ENCODE assay signal across 34 cellular contexts in the genomic region with DNA sequence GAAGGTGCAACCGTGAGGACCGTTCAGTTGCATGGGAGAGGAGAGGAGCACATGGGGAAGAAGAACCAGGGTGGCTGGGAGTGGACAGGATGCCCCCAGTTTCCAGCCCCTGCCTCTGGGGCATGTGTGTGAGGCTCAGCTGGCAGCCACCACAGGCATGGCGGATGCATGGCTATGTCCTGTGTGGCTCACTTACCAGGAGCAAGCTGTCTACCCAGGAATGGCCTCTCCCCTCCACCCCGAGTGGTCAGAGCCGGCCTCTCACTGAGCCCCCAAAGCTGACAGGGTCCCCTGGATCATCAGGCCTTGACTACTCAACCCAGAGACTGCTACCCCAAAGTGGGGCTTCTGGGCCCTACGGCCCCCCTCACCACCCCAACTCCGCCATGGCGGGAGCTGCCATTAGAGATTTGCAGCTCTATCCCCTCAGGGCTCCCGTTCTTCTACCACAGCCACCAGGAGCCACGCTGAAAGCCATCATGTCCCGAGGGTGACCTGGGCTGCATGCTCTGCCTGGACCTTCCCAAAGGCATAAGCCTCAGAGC.
"Had no signal": no experiment of that assay in that cellular context is flagged by ENCODE, and none has a peak within 500 bp of the region (broad histone marks: within the 10 kb centered on the region; RNA-seq: fewer than 3 reads in every experiment).

No MANE protein-coding gene starts in this region.

- H3K9me3 ChIP-seq: Peyer's patch had no signal

- ATAC-seq: activated CD8-positive, alpha-beta memory T cell treated with anti-CD3 and anti-CD28 coated beads, Interleukin-2, amount 10 ng/mL, durations not matched to agents 7 days and 5 days; activated naive CD8-positive, alpha-beta T cell treated with anti-CD3 and anti-CD28 coated beads, Interleukin-2, amount 50 U/mL, for 24 hours; PC-3 had no signal

- DNase-seq: activated CD4-positive, alpha-beta memory T cell treated with anti-CD3 and anti-CD28 coated beads, Interleukin-2, amount 10 ng/mL, durations not matched to agents 7 days and 5 days; activated CD4-positive, alpha-beta T cell treated with anti-CD3 and anti-CD28 coated beads for 1 hour; activated CD4-positive, alpha-beta T cell treated with anti-CD3 and anti-CD28 coated beads for 48 hours; activated CD4-positive, CD25-positive, alpha-beta regulatory T cell; activated CD8-positive, alpha-beta memory T cell treated with anti-CD3 and anti-CD28 coated beads for 24 hours; activated CD8-positive, alpha-beta memory T cell treated with anti-CD3 and anti-CD28 coated beads, Interleukin-2, amount 10 ng/mL, durations not matched to agents 7 days and 5 days; activated CD8-positive, alpha-beta memory T cell treated with anti-CD3 and anti-CD28 coated beads, Interleukin-2, amount 50 U/mL, for 48 hours; activated effector memory CD4-positive, alpha-beta T cell treated with Interleukin-2 at 50 U/mL for 16 hours; activated naive CD4-positive, alpha-beta T cell treated with anti-CD3 and anti-CD28 coated beads, Interleukin-2, amount 10 ng/mL, durations not matched to agents 7 days and 5 days; activated naive CD8-positive, alpha-beta T cell treated with anti-CD3 and anti-CD28 coated beads, Interleukin-2, amount 50 U/mL, for 24 hours; activated T-cell treated with anti-CD3 and anti-CD28 coated beads, Interleukin-2, amount 50 U/mL, for 48 hours; anterior cingulate cortex; caudate nucleus; NCI-H1092 treated with DMSO at 0.1 percent for 48 hours; NCI-H1417; NCI-H146; NCI-H187; NCI-H2029 treated with DMSO at 0.1 percent for 48 hours; NCI-H2107; NCI-H2171; NCI-H510A; NCI-H526; NCI-H748 treated with DMSO at 0.1 percent for 48 hours; NK-92 treated with Interleukin-12 subunit alpha and Interleukin-12 subunit beta, amount 100 ng/mL, for 24 hours; PC-3; Peyer's patch; Right ventricle myocardium superior; RPMI8226; T1000; WERI-Rb-1 had no signal

- H3K27me3 Mint-ChIP-seq: activated CD4-positive, alpha-beta memory T cell treated with anti-CD3 and anti-CD28 coated beads, Interleukin-2, amount 10 ng/mL, durations not matched to agents 7 days and 5 days had no signal

- H3K36me3 Mint-ChIP-seq: activated naive CD4-positive, alpha-beta T cell treated with anti-CD3 and anti-CD28 coated beads, Interleukin-2, amount 10 ng/mL, durations not matched to agents 7 days and 5 days; activated naive CD8-positive, alpha-beta T cell; brain had no signal

- FAIRE-seq: bronchial epithelial cell had no signal

- H3K4me3 Mint-ChIP-seq: activated CD4-positive, alpha-beta memory T cell treated with anti-CD3 and anti-CD28 coated beads, Interleukin-2, amount 10 ng/mL, durations not matched to agents 7 days and 5 days; activated CD8-positive, alpha-beta memory T cell treated with anti-CD3 and anti-CD28 coated beads, Interleukin-2, amount 10 ng/mL, durations not matched to agents 7 days and 5 days; activated naive CD4-positive, alpha-beta T cell treated with anti-CD3 and anti-CD28 coated beads, Interleukin-2, amount 10 ng/mL, durations not matched to agents 7 days and 5 days; activated naive CD8-positive, alpha-beta T cell; activated naive CD8-positive, alpha-beta T cell treated with anti-CD3 and anti-CD28 coated beads, Interleukin-2, amount 50 U/mL, for 24 hours; brain had no signal

- H3K27ac Mint-ChIP-seq: activated CD4-positive, alpha-beta memory T cell treated with anti-CD3 and anti-CD28 coated beads, Interleukin-2, amount 10 ng/mL, durations not matched to agents 7 days and 5 days; activated CD8-positive, alpha-beta memory T cell treated with anti-CD3 and anti-CD28 coated beads, Interleukin-2, amount 10 ng/mL, durations not matched to agents 7 days and 5 days; activated naive CD4-positive, alpha-beta T cell treated with anti-CD3 and anti-CD28 coated beads, Interleukin-2, amount 10 ng/mL, durations not matched to agents 7 days and 5 days; activated naive CD8-positive, alpha-beta T cell; activated naive CD8-positive, alpha-beta T cell treated with anti-CD3 and anti-CD28 coated beads, Interleukin-2, amount 50 U/mL, for 24 hours had no signal

- H3K9me3 Mint-ChIP-seq: activated naive CD4-positive, alpha-beta T cell treated with anti-CD3 and anti-CD28 coated beads, Interleukin-2, amount 10 ng/mL, durations not matched to agents 7 days and 5 days; activated naive CD8-positive, alpha-beta T cell treated with anti-CD3 and anti-CD28 coated beads, Interleukin-2, amount 50 U/mL, for 24 hours had no signal

- H3K27me3 ChIP-seq: Peyer's patch had no signal

- H3K4me3 ChIP-seq: Peyer's patch, SK-N-MC had no signal

- H3K4me1 Mint-ChIP-seq: activated naive CD4-positive, alpha-beta T cell treated with anti-CD3 and anti-CD28 coated beads, Interleukin-2, amount 10 ng/mL, durations not matched to agents 7 days and 5 days had no signal

- H3K27ac ChIP-seq: Peyer's patch, SK-N-MC, WERI-Rb-1 had no signal

- H3K36me3 ChIP-seq: Peyer's patch, WERI-Rb-1 had no signal
